In the genomic region with DNA sequence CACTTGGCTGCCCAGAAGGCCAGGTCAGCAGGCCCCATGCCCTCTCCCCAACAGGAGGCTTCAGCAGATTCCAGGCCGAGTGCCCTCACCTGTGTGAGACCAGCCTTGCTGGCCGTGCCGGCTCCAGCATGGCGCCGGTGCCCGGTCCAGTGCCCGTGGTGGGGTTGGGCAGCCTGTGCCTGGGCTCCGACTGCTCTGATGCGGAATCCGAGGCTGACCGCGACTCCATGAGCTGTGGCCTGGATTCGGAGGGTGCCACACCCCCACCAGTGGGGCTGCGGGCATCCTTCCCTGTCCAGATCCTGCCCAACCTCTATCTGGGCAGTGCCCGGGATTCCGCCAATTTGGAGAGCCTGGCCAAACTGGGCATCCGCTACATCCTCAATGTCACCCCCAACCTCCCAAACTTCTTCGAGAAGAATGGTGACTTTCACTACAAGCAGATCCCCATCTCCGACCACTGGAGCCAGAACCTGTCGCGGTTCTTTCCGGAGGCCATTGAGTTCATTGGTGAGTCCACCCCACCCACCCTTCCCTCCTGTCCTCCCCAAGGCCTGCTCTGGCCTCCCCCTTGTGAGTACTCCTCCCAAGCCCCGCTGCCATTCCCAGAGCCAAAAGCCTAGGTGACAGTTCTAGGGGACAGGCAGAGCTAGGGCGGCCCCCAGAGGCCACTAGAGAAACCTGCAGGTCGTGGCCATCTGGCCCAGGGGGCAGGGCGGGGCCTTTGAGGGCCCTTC, we compare ENCODE assay signal across 8 cellular contexts. TPM values are rescaled to one million over a fixed set of nuclear protein-coding genes. Genes with fewer than 3 reads are reported as not detected.
DNase-seq lines count a peak whose midpoint lies in the region; ATAC-seq and TF ChIP-seq lines count a peak whose summit lies in the region.

No MANE protein-coding gene starts in this region.

- no peak overlapping the region for H3K27ac Mint-ChIP-seq in activated B cell treated with CpG ODN at 0.5 μM for 24 hours

- H3K4me1 Mint-ChIP-seq in activated B cell treated with CpG ODN at 0.5 μM for 24 hours = no peaks in the 10 kb centered on the region

- no peaks in the 10 kb centered on the region for H3K36me3 Mint-ChIP-seq in activated B cell treated with CpG ODN at 0.5 μM for 24 hours (ENCODE audit: low read depth)

- ATAC-seq in Right ventricle myocardium inferior (no peak), activated B cell treated with CpG ODN at 0.5 μM for 24 hours (ENCODE audit: low read depth) (peak; percentile 80), HG02938 (IDR thresholded peaks at IDR 0.05; ENCODE audit: unreplicated experiment) (no peak)

- H3K4me3 Mint-ChIP-seq in activated B cell treated with CpG ODN at 0.5 μM for 24 hours = no peak overlapping the region

- no peaks in the 10 kb centered on the region for H3K4me1 ChIP-seq in cardiac muscle cell (ENCODE audit: low read depth)

- POLR2A ChIA-PET in activated B cell treated with CpG ODN at 0.5 μM for 24 hours (lab: Charles Lee) = no interaction called here

- H3K27ac ChIP-seq in cardiac muscle cell = no peak overlapping the region

- DNase-seq in Right ventricle myocardium inferior (ENCODE audit: missing footprints) (peak; percentile 21), cardiac septum (ENCODE audit: low spot score) (no peak), NCI-H187 (lab: John Stamatoyannopoulos, UW) (peak; percentile 14 to 32), activated B cell treated with CpG ODN at 0.5 μM for 24 hours (no peak), cardiac muscle cell (ENCODE audit: low read depth in 1 of 2, low spot score in 1 of 2) (peak; percentile 21 to 48), globus pallidus (ENCODE audit: low spot score) (no peak)
- peak; percentile 36 for DNase-seq in stimulated activated CD4-positive, alpha-beta T cell treated with anti-CD3 and anti-CD28 coated beads, Interleukin-4, amount 100 ng/mL, for 1 hour

- intact Hi-C loops in Right ventricle myocardium inferior (cut with DNase I) = loop anchor here (5.0 kb wide), 1 partner anchor 92 kb away; no protein-coding TSS in a partner anchor
- intact Hi-C loops in cardiac septum (cut with DNase I) = no loop called here
- intact Hi-C loops in activated B cell treated with CpG ODN at 0.5 μM for 24 hours (cut with micrococcal nuclease) = loop anchor here (1.0 to 10.0 kb wide), 5 partner anchors 13 to 707 kb away; a partner anchor contains a TSS

- H3K9me3 Mint-ChIP-seq in activated B cell treated with CpG ODN at 0.5 μM for 24 hours = no peaks in the 10 kb centered on the region

- CTCF ChIA-PET in activated B cell treated with CpG ODN at 0.5 μM for 24 hours (lab: Charles Lee) = interaction anchor here (1.1 to 3.5 kb wide), 4 partner anchors 10 to 111 kb away, joined by 3 to 13 read pairs (median 4); no protein-coding TSS in a partner anchor

- no peaks in the 10 kb centered on the region for H3K9me3 ChIP-seq in cardiac muscle cell (ENCODE audit: low read depth)

- TF ChIP-seq CTCF in activated B cell treated with CpG ODN at 0.5 μM for 24 hours (IDR thresholded peaks at IDR 0.05) (no peak), cardiac muscle cell (IDR thresholded peaks at IDR 0.05; ENCODE audit: low read depth, low read length) (peak; percentile 29)

- H3K36me3 ChIP-seq in cardiac muscle cell = no peaks in the 10 kb centered on the region

- H3K27me3 Mint-ChIP-seq in activated B cell treated with CpG ODN at 0.5 μM for 24 hours = peaks cover 1% of the 10 kb centered on the region

- H3K4me3 ChIP-seq in cardiac muscle cell = no peak overlapping the region

- peaks cover 40% of the 10 kb centered on the region for H3K27me3 ChIP-seq in cardiac muscle cell

RNA-seq across cellular contexts. Expression of a gene that starts 2.3 kb away (rescaled TPM):
- 0.19 TPM for total RNA-seq in Right ventricle myocardium inferior
- not detected for total RNA-seq in cardiac septum
- 0.10 TPM in 1 of 2 replicates, not detected in the other for total RNA-seq in activated B cell treated with CpG ODN at 0.5 μM for 24 hours
- 5.4 and 8.7 TPM in 2 replicates for total RNA-seq in cardiac muscle cell
- polyA plus RNA-seq in cardiac muscle cell = 6.8 and 8.7 TPM in 2 replicates

RNA-seq across cellular contexts. Expression of a gene that starts 24.3 kb away (rescaled TPM):
- 11.3 TPM for total RNA-seq in Right ventricle myocardium inferior
- 7.6 TPM for total RNA-seq in cardiac septum
- total RNA-seq in activated B cell treated with CpG ODN at 0.5 μM for 24 hours = not detected in 2 replicates
- total RNA-seq in cardiac muscle cell = 19.4 and 23.5 TPM in 2 replicates
- polyA plus RNA-seq in cardiac muscle cell = 14.5 and 25.5 TPM in 2 replicates

RNA-seq across cellular contexts. Expression of a gene that starts 38.4 kb away (rescaled TPM):
- 178 TPM for total RNA-seq in Right ventricle myocardium inferior
- 144 TPM for total RNA-seq in cardiac septum
- total RNA-seq in activated B cell treated with CpG ODN at 0.5 μM for 24 hours = 0.81 and 1.2 TPM in 2 replicates
- 23.7 and 29.0 TPM in 2 replicates for total RNA-seq in cardiac muscle cell
- 35.8 and 37.3 TPM in 2 replicates for polyA plus RNA-seq in cardiac muscle cell

RNA-seq across cellular contexts. Expression of a gene that starts 50.4 kb away (rescaled TPM):
- 42.6 TPM for total RNA-seq in Right ventricle myocardium inferior
- total RNA-seq in cardiac septum = 23.3 TPM
- total RNA-seq in activated B cell treated with CpG ODN at 0.5 μM for 24 hours = 25.3 and 25.8 TPM in 2 replicates
- 28.5 and 33.8 TPM in 2 replicates for total RNA-seq in cardiac muscle cell
- 36.8 and 37.0 TPM in 2 replicates for polyA plus RNA-seq in cardiac muscle cell

Comparison
In these comparisons a context has a peak if more than half of its experiments do, and no peak if none do; other contexts are left out.
1. DNase-seq: peak in Right ventricle myocardium inferior (single experiment), NCI-H187 (2 of 2), cardiac muscle cell (2 of 2) and stimulated activated CD4-positive, alpha-beta T cell treated with anti-CD3 and anti-CD28 coated beads, Interleukin-4, amount 100 ng/mL, for 1 hour (single experiment); none in cardiac septum (single experiment), activated B cell treated with CpG ODN at 0.5 μM for 24 hours (single experiment) and globus pallidus (single experiment).
2. RNA of a gene that starts 38.4 kb away (total RNA-seq): 178 TPM in Right ventricle myocardium inferior (single experiment), 144 TPM in cardiac septum (single experiment) and 23.7 to 29.0 TPM in cardiac muscle cell; 0.81 to 1.2 TPM in activated B cell treated with CpG ODN at 0.5 μM for 24 hours; every median in the first group is over 10 times any median in the second.